In the genomic region with DNA sequence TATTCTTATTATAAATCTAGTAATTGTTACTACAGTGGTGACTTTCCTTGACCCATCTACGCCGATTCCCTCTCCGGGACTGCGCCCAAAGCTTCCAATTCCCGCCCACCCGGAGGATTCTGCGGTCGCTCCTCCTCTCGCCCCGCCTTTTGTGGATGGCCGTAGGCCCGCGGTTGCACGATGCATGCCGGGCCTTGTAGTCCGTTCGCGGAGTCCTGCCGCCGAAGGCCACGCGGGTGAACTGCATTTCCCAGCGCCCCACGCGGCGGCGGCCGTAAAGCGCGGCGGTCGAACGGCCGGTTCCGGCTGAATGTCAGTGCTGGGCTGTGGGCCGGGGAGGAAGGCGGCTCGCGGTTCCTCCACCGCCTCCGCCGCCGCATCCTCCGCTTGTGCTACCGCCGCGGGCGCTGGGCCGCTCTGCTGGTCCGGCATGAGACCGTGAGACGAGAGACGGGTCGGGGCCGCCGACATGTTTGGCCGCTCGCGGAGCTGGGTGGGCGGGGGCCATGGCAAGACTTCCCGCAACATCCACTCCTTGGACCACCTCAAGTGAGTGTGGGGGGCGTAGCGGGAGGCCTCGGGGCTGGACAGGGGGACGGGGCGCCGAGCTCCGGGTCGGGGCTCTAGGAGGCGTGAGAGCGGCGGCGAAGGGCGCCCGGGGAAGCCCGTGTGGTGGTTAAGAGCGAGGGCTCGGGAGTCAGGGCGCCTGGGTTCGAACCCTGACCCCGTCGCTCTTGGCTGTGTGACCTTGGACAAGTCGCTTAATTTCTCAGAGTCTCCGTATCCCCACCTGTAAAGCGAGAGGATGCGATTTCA, we compare ENCODE assay signal across 1 cellular context.
TF ChIP-seq lines count a peak whose summit lies in the region.

TSS of gene CLEC16A (plus strand) at position 316 of the 816 bp plus-strand sequence. CDS start at position 470, 154 bp downstream.

TF ChIP-seq in HepG2, 621 proteins besides CTCF, POLR2A, EP300 and RAD21 (continued from another document and continues in another):
- TF ChIP-seq, protein P1, sequence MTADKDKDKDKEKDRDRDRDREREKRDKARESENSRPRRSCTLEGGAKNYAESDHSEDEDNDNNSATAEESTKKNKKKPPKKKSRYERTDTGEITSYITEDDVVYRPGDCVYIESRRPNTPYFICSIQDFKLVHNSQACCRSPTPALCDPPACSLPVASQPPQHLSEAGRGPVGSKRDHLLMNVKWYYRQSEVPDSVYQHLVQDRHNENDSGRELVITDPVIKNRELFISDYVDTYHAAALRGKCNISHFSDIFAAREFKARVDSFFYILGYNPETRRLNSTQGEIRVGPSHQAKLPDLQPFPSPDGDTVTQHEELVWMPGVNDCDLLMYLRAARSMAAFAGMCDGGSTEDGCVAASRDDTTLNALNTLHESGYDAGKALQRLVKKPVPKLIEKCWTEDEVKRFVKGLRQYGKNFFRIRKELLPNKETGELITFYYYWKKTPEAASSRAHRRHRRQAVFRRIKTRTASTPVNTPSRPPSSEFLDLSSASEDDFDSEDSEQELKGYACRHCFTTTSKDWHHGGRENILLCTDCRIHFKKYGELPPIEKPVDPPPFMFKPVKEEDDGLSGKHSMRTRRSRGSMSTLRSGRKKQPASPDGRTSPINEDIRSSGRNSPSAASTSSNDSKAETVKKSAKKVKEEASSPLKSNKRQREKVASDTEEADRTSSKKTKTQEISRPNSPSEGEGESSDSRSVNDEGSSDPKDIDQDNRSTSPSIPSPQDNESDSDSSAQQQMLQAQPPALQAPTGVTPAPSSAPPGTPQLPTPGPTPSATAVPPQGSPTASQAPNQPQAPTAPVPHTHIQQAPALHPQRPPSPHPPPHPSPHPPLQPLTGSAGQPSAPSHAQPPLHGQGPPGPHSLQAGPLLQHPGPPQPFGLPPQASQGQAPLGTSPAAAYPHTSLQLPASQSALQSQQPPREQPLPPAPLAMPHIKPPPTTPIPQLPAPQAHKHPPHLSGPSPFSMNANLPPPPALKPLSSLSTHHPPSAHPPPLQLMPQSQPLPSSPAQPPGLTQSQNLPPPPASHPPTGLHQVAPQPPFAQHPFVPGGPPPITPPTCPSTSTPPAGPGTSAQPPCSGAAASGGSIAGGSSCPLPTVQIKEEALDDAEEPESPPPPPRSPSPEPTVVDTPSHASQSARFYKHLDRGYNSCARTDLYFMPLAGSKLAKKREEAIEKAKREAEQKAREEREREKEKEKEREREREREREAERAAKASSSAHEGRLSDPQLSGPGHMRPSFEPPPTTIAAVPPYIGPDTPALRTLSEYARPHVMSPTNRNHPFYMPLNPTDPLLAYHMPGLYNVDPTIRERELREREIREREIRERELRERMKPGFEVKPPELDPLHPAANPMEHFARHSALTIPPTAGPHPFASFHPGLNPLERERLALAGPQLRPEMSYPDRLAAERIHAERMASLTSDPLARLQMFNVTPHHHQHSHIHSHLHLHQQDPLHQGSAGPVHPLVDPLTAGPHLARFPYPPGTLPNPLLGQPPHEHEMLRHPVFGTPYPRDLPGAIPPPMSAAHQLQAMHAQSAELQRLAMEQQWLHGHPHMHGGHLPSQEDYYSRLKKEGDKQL (CRISPR knock-in tag; IDR thresholded peaks at IDR 0.05; ENCODE audit: low read depth), result no peak
- TF ChIP-seq GTF2F1 (IDR thresholded peaks at IDR 0.05; ENCODE audit: low read length), result no peak
- TF ChIP-seq U2AF2 (IDR thresholded peaks at IDR 0.05; ENCODE audit: low read depth, low read length), result no peak
- peak; percentile 93 for TF ChIP-seq MAZ (IDR thresholded peaks at IDR 0.05; ENCODE audit: borderline replicate concordance, low read depth, low read length)
- peak; percentile 98 for TF ChIP-seq MAZ (CRISPR knock-in tag; IDR thresholded peaks at IDR 0.05; ENCODE audit: low read depth)
- peak; percentile 79 for TF ChIP-seq TBL1XR1 (IDR thresholded peaks at IDR 0.05; ENCODE audit: borderline replicate concordance, low read length, partially characterized antibody)
- peak; percentile 97 for TF ChIP-seq ZNF597 (CRISPR knock-in tag; IDR thresholded peaks at IDR 0.05)
- TF ChIP-seq, protein P2, sequence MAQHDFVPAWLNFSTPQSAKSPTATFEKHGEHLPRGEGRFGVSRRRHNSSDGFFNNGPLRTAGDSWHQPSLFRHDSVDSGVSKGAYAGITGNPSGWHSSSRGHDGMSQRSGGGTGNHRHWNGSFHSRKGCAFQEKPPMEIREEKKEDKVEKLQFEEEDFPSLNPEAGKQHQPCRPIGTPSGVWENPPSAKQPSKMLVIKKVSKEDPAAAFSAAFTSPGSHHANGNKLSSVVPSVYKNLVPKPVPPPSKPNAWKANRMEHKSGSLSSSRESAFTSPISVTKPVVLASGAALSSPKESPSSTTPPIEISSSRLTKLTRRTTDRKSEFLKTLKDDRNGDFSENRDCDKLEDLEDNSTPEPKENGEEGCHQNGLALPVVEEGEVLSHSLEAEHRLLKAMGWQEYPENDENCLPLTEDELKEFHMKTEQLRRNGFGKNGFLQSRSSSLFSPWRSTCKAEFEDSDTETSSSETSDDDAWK (CRISPR knock-in tag; IDR thresholded peaks at IDR 0.05), result no peak
- TF ChIP-seq ZNF598 (CRISPR knock-in tag; IDR thresholded peaks at IDR 0.05; ENCODE audit: borderline replicate concordance), result peak; percentile 95; the same call in 1 of the 2 replicates
- TF ChIP-seq ZNF124 (CRISPR knock-in tag; IDR thresholded peaks at IDR 0.05), result peak; percentile 99
- TF ChIP-seq, protein P3, sequence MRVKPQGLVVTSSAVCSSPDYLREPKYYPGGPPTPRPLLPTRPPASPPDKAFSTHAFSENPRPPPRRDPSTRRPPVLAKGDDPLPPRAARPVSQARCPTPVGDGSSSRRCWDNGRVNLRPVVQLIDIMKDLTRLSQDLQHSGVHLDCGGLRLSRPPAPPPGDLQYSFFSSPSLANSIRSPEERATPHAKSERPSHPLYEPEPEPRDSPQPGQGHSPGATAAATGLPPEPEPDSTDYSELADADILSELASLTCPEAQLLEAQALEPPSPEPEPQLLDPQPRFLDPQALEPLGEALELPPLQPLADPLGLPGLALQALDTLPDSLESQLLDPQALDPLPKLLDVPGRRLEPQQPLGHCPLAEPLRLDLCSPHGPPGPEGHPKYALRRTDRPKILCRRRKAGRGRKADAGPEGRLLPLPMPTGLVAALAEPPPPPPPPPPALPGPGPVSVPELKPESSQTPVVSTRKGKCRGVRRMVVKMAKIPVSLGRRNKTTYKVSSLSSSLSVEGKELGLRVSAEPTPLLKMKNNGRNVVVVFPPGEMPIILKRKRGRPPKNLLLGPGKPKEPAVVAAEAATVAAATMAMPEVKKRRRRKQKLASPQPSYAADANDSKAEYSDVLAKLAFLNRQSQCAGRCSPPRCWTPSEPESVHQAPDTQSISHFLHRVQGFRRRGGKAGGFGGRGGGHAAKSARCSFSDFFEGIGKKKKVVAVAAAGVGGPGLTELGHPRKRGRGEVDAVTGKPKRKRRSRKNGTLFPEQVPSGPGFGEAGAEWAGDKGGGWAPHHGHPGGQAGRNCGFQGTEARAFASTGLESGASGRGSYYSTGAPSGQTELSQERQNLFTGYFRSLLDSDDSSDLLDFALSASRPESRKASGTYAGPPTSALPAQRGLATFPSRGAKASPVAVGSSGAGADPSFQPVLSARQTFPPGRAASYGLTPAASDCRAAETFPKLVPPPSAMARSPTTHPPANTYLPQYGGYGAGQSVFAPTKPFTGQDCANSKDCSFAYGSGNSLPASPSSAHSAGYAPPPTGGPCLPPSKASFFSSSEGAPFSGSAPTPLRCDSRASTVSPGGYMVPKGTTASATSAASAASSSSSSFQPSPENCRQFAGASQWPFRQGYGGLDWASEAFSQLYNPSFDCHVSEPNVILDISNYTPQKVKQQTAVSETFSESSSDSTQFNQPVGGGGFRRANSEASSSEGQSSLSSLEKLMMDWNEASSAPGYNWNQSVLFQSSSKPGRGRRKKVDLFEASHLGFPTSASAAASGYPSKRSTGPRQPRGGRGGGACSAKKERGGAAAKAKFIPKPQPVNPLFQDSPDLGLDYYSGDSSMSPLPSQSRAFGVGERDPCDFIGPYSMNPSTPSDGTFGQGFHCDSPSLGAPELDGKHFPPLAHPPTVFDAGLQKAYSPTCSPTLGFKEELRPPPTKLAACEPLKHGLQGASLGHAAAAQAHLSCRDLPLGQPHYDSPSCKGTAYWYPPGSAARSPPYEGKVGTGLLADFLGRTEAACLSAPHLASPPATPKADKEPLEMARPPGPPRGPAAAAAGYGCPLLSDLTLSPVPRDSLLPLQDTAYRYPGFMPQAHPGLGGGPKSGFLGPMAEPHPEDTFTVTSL (CRISPR knock-in tag; IDR thresholded peaks at IDR 0.05; ENCODE audit: borderline replicate concordance), result no peak
- TF ChIP-seq ATM (IDR thresholded peaks at IDR 0.05; ENCODE audit: borderline replicate concordance), result no peak
- TF ChIP-seq TARDBP (CRISPR knock-in tag; IDR thresholded peaks at IDR 0.05), result peak; percentile 99
- TF ChIP-seq ZKSCAN8 (CRISPR knock-in tag; IDR thresholded peaks at IDR 0.05; ENCODE audit: borderline replicate concordance), result peak; percentile 75; the same call in 1 of the 2 replicates
- peak; percentile 78; the same call in 1 of the 2 replicates for TF ChIP-seq ZNF337 (CRISPR knock-in tag; IDR thresholded peaks at IDR 0.05; ENCODE audit: borderline replicate concordance, low read depth)
- peak; percentile 96 for TF ChIP-seq ZNF567 (CRISPR knock-in tag; IDR thresholded peaks at IDR 0.05; ENCODE audit: borderline replicate concordance)
- peak; percentile 77 for TF ChIP-seq ZBTB43 (CRISPR knock-in tag; conservative IDR thresholded peaks at IDR 0.05)
- TF ChIP-seq, protein P4, sequence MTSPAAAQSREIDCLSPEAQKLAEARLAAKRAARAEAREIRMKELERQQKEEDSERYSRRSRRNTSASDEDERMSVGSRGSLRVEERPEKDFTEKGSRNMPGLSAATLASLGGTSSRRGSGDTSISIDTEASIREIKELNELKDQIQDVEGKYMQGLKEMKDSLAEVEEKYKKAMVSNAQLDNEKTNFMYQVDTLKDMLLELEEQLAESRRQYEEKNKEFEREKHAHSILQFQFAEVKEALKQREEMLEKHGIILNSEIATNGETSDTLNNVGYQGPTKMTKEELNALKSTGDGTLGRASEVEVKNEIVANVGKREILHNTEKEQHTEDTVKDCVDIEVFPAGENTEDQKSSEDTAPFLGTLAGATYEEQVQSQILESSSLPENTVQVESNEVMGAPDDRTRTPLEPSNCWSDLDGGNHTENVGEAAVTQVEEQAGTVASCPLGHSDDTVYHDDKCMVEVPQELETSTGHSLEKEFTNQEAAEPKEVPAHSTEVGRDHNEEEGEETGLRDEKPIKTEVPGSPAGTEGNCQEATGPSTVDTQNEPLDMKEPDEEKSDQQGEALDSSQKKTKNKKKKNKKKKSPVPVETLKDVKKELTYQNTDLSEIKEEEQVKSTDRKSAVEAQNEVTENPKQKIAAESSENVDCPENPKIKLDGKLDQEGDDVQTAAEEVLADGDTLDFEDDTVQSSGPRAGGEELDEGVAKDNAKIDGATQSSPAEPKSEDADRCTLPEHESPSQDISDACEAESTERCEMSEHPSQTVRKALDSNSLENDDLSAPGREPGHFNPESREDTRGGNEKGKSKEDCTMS (CRISPR knock-in tag; conservative IDR thresholded peaks at IDR 0.05), result 0 out of 2 replicates have a peak, but pooled peaks have one; percentile 60
- TF ChIP-seq, protein P5, sequence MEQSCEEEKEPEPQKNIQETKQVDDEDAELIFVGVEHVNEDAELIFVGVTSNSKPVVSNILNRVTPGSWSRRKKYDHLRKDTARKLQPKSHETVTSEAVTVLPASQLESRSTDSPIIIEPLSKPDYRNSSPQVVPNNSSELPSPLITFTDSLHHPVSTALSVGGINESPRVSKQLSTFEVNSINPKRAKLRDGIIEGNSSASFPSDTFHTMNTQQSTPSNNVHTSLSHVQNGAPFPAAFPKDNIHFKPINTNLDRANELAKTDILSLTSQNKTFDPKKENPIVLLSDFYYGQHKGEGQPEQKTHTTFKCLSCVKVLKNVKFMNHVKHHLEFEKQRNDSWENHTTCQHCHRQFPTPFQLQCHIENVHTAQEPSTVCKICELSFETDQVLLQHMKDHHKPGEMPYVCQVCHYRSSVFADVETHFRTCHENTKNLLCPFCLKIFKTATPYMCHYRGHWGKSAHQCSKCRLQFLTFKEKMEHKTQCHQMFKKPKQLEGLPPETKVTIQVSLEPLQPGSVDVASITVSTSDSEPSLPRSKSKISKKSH (CRISPR knock-in tag; IDR thresholded peaks at IDR 0.05; ENCODE audit: borderline replicate concordance), result peak; percentile 98
- TF ChIP-seq ZNF619 (CRISPR knock-in tag; IDR thresholded peaks at IDR 0.05), result peak; percentile 99
- TF ChIP-seq ZNF766 (CRISPR knock-in tag; IDR thresholded peaks at IDR 0.05; ENCODE audit: borderline replicate concordance), result no peak
- peak; percentile 77; the same call in 1 of the 2 replicates for TF ChIP-seq ARID2 (CRISPR knock-in tag; IDR thresholded peaks at IDR 0.05; ENCODE audit: borderline replicate concordance)
- TF ChIP-seq WIZ (CRISPR knock-in tag; IDR thresholded peaks at IDR 0.05), result peak; percentile 94
- TF ChIP-seq ZNF703 (CRISPR knock-in tag; IDR thresholded peaks at IDR 0.05; ENCODE audit: borderline replicate concordance), result no peak
- TF ChIP-seq KDM5B (CRISPR knock-in tag; IDR thresholded peaks at IDR 0.05; ENCODE audit: borderline replicate concordance), result peak; percentile 97
- peak; percentile 38; the same call in 1 of the 2 replicates for TF ChIP-seq SOX13 (IDR thresholded peaks at IDR 0.05)
- TF ChIP-seq SOX13 (CRISPR knock-in tag; conservative IDR thresholded peaks at IDR 0.05 in 1 of 2, IDR thresholded peaks at IDR 0.05 in 1 of 2), result peak in 1 of 2 experiments; percentile 63; a peak in 2 of 4 replicates
- peak; percentile 93; the same call in 1 of the 2 replicates for TF ChIP-seq ZNF563 (CRISPR knock-in tag; IDR thresholded peaks at IDR 0.05)
- TF ChIP-seq ZNF235 (CRISPR knock-in tag; IDR thresholded peaks at IDR 0.05; ENCODE audit: borderline replicate concordance), result peak; percentile 85
- TF ChIP-seq REXO4 (CRISPR knock-in tag; IDR thresholded peaks at IDR 0.05; ENCODE audit: borderline replicate concordance), result no peak
- TF ChIP-seq ZNF660 (CRISPR knock-in tag; IDR thresholded peaks at IDR 0.05; ENCODE audit: borderline replicate concordance, low read depth), result no peak
- peak; percentile 99 for TF ChIP-seq MXI1 (IDR thresholded peaks at IDR 0.05; ENCODE audit: borderline replicate concordance, low read depth, low read length)
- TF ChIP-seq DBP (CRISPR knock-in tag; IDR thresholded peaks at IDR 0.05; ENCODE audit: not compliant biosample characterization), result no peak
